Comparison of ENCODE assay signal across 1 cellular context in the genomic region with DNA sequence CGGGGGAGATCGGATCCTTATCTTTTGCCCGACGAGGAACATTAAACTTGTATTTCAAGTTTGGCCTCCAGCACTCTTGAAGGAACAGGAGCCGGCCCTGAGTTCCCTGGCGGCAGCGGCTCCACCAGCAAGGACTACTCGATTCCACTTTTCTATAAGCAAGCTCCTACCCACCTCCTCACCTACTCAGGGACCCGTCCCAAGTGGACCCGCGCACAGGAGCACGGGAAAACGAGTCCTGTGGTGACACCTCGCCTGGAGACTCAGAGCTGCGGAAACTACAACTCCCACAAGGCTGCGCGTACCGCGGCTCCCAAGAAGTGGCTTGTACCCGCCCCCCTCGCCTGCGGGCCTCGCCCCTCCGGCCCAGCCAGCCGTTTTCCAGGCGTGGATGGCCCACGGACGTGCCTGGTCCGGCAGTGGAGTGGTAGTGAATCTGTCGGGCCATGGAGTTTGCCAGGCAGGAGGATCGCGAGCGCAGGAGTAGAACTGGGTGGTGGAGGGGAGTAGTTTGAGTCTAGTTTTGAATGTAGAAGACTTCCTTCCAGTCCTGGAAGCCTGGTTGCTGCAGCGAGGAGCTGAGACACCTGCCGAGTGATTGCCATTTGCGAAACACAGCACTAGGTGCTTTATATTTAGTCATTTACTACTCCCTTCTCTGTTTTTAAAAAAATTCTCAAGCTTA.
TF ChIP-seq lines count a peak whose summit lies in the region.

A gene (minus strand): TSS at position 206 of the 685 bp plus-strand sequence. CDS start 476 bp downstream, outside the sequence.

TF ChIP-seq in SK-N-SH, 30 proteins besides CTCF, POLR2A, EP300 and RAD21 (continued from another document):
- TF ChIP-seq, protein P1, sequence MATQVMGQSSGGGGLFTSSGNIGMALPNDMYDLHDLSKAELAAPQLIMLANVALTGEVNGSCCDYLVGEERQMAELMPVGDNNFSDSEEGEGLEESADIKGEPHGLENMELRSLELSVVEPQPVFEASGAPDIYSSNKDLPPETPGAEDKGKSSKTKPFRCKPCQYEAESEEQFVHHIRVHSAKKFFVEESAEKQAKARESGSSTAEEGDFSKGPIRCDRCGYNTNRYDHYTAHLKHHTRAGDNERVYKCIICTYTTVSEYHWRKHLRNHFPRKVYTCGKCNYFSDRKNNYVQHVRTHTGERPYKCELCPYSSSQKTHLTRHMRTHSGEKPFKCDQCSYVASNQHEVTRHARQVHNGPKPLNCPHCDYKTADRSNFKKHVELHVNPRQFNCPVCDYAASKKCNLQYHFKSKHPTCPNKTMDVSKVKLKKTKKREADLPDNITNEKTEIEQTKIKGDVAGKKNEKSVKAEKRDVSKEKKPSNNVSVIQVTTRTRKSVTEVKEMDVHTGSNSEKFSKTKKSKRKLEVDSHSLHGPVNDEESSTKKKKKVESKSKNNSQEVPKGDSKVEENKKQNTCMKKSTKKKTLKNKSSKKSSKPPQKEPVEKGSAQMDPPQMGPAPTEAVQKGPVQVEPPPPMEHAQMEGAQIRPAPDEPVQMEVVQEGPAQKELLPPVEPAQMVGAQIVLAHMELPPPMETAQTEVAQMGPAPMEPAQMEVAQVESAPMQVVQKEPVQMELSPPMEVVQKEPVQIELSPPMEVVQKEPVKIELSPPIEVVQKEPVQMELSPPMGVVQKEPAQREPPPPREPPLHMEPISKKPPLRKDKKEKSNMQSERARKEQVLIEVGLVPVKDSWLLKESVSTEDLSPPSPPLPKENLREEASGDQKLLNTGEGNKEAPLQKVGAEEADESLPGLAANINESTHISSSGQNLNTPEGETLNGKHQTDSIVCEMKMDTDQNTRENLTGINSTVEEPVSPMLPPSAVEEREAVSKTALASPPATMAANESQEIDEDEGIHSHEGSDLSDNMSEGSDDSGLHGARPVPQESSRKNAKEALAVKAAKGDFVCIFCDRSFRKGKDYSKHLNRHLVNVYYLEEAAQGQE (IDR thresholded peaks at IDR 0.05; ENCODE audit: low read depth, low read length): no peak
- TF ChIP-seq POLR2AphosphoS5 (IDR thresholded peaks at IDR 0.05; ENCODE audit: low read depth, low read length) (peak; percentile 72; the same call in 1 of the 2 replicates), FOSL2 (IDR thresholded peaks at IDR 0.05; ENCODE audit: borderline replicate concordance, low read depth) (no peak), GATA2 (CRISPR knock-in tag; IDR thresholded peaks at IDR 0.05) (0 out of 2 replicates have a peak, but pooled peaks have one; percentile 39)
- TF ChIP-seq, protein P2, sequence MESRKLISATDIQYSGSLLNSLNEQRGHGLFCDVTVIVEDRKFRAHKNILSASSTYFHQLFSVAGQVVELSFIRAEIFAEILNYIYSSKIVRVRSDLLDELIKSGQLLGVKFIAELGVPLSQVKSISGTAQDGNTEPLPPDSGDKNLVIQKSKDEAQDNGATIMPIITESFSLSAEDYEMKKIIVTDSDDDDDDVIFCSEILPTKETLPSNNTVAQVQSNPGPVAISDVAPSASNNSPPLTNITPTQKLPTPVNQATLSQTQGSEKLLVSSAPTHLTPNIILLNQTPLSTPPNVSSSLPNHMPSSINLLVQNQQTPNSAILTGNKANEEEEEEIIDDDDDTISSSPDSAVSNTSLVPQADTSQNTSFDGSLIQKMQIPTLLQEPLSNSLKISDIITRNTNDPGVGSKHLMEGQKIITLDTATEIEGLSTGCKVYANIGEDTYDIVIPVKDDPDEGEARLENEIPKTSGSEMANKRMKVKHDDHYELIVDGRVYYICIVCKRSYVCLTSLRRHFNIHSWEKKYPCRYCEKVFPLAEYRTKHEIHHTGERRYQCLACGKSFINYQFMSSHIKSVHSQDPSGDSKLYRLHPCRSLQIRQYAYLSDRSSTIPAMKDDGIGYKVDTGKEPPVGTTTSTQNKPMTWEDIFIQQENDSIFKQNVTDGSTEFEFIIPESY (IDR thresholded peaks at IDR 0.05; ENCODE audit: borderline replicate concordance, low read depth): no peak
- TF ChIP-seq, protein P3, sequence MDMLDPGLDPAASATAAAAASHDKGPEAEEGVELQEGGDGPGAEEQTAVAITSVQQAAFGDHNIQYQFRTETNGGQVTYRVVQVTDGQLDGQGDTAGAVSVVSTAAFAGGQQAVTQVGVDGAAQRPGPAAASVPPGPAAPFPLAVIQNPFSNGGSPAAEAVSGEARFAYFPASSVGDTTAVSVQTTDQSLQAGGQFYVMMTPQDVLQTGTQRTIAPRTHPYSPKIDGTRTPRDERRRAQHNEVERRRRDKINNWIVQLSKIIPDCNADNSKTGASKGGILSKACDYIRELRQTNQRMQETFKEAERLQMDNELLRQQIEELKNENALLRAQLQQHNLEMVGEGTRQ (IDR thresholded peaks at IDR 0.05; ENCODE audit: borderline replicate concordance, low read depth, low read length): no peak
